Comparison of ENCODE assay signal across 8 cellular contexts in genomic region chr16:15642557-15643452, GRCh38. TPM values are rescaled to one million over a fixed set of nuclear protein-coding genes. Genes with fewer than 3 reads are reported as not detected.
A peak's percentile ranks its signal among the peaks of the same experiment; 100 is the strongest.
DNase-seq lines count a peak whose midpoint lies in the region; ATAC-seq and TF ChIP-seq lines count a peak whose summit lies in the region.

Gene MARF1 (minus strand): TSS chr16:15643154. CDS start chr16:15639233, 3,921 bp downstream.

- H2AFZ ChIP-seq in KMS-11 (ENCODE audit: low read depth), result peak within 1 kb of the TSS; percentile 70

- no peaks in the 10 kb centered on the region for H3K27me3 Mint-ChIP-seq in activated T-cell treated with anti-CD3 and anti-CD28 coated beads, Interleukin-2, amount 50 U/mL, for 4 hours (ENCODE audit: low read depth)

- H3K27me3 ChIP-seq in KMS-11 (ENCODE audit: insufficient read depth, low read depth), result no peaks in the 10 kb centered on the region
- H3K27me3 ChIP-seq in Panc1 (ENCODE audit: control insufficient read depth, insufficient read depth, low read length), result no peaks in the 10 kb centered on the region
- H3K27me3 ChIP-seq in esophagus (ENCODE audit: control insufficient read depth in 1 of 2, insufficient read depth in 2 of 2, low read length in 2 of 2), result no peaks in the 10 kb centered on the region
- no peaks in the 10 kb centered on the region for H3K27me3 ChIP-seq in muscle layer of duodenum (ENCODE audit: low read depth, low read length)

- intact Hi-C loops in Panc1 (cut with micrococcal nuclease; ENCODE audit: unreplicated experiment), result loop anchor here (5.0 kb wide), 1 partner anchor 51 kb away; no protein-coding TSS in a partner anchor

- H3K36me3 ChIP-seq in KMS-11 (ENCODE audit: insufficient read depth), result no peaks in the 10 kb centered on the region
- peaks cover 3% of the 10 kb centered on the region; the same call in 1 of the 2 replicates for H3K36me3 ChIP-seq in Panc1 (ENCODE audit: control insufficient read depth, insufficient read depth, low read length)
- peaks cover 3 to 4% of the 10 kb centered on the region in 2 donors for H3K36me3 ChIP-seq in esophagus (ENCODE audit: control insufficient read depth in 2 of 2, insufficient read depth in 2 of 2, low read length in 1 of 2)
- H3K36me3 ChIP-seq in muscle layer of duodenum (ENCODE audit: control insufficient read depth in 1 of 2, insufficient read depth in 2 of 2, low read length in 2 of 2), result peaks cover 7 to 15% of the 10 kb centered on the region in 2 donors

- H3K9me3 Mint-ChIP-seq in activated T-cell treated with anti-CD3 and anti-CD28 coated beads, Interleukin-2, amount 50 U/mL, for 4 hours, result no peaks in the 10 kb centered on the region

- H4K20me1 ChIP-seq in KMS-11 (ENCODE audit: insufficient read depth), result no peaks in the 10 kb centered on the region

- POLR2A ChIA-PET in Panc1 (lab: Charles Lee), result interaction anchor here (0.6 to 1.0 kb wide), 8 partner anchors 18 to 568 kb away, joined by 4 to 22 read pairs (median 5); no protein-coding TSS in a partner anchor

- no TSS peak for BruUV-seq in Panc1 (replicated peaks; lab: Mats Ljungman, UMichigan)

- no peaks in the 10 kb centered on the region for H3K9me3 ChIP-seq in Panc1 (ENCODE audit: control insufficient read depth, insufficient read depth, low read depth, low read length)
- H3K9me3 ChIP-seq in esophagus (ENCODE audit: control insufficient read depth in 2 of 2, insufficient read depth in 1 of 2, low read depth in 1 of 2, low read length in 1 of 2), result no peaks in the 10 kb centered on the region
- no peaks in the 10 kb centered on the region for H3K9me3 ChIP-seq in muscle layer of duodenum (ENCODE audit: control insufficient read depth in 1 of 2, low read length in 2 of 2)

- H3K9ac ChIP-seq in KMS-11, result peak within 1 kb of the TSS; percentile 85

- no peak within 1 kb of the TSS for H3K4me3 ChIP-seq in KMS-11 (IDR thresholded peaks at IDR 0.05; ENCODE audit: insufficient read depth, low read depth, low read length)
- H3K4me3 ChIP-seq in Panc1 (ENCODE audit: low read depth in 2 of 2, low read length in 2 of 2), result peak within 1 kb of the TSS; percentile 68 to 82
- H3K4me3 ChIP-seq in esophagus (ENCODE audit: low read depth in 1 of 2, low read length in 2 of 2), result peak within 1 kb of the TSS; percentile 89 to 98
- H3K4me3 ChIP-seq in muscle layer of duodenum (ENCODE audit: low read depth in 1 of 2, low read length in 2 of 2), result peak within 1 kb of the TSS; percentile 90 to 97

- 1% methylated on average over 44 to 63 of the region's 63 CpGs for WGBS in esophagus, 2 donors

- ATAC-seq in GM21737 (IDR thresholded peaks at IDR 0.05; ENCODE audit: unreplicated experiment) (peak; percentile 61), Panc1 (peak; percentile 84)
- peak; percentile 75 to 76 for ATAC-seq in activated T-cell treated with anti-CD3 and anti-CD28 coated beads, Interleukin-2, amount 50 U/mL, for 4 hours

- in situ Hi-C loops in Panc1 (cut with HindIII; ENCODE audit: low pct_unique_long_range_greater_than_20kb, low sequenced_read_pairs), result no loop called here

- CTCF ChIA-PET in Panc1 (lab: Charles Lee), result interaction anchor here (0.6 to 1.0 kb wide), 4 partner anchors 18 to 148 kb away, joined by 3 to 5 read pairs (median 4); no protein-coding TSS in a partner anchor

- H3K4me1 Mint-ChIP-seq in activated T-cell treated with anti-CD3 and anti-CD28 coated beads, Interleukin-2, amount 50 U/mL, for 4 hours (ENCODE audit: low read depth), result peaks cover 52% of the 10 kb centered on the region

- H3K79me2 ChIP-seq in KMS-11 (ENCODE audit: insufficient read depth, low read depth), result peaks cover 18% of the 10 kb centered on the region; the same call in 1 of the 2 replicates

- H3K4me3 Mint-ChIP-seq in activated T-cell treated with anti-CD3 and anti-CD28 coated beads, Interleukin-2, amount 50 U/mL, for 4 hours, result peak within 1 kb of the TSS; percentile 89

- H3K36me3 Mint-ChIP-seq in activated T-cell treated with anti-CD3 and anti-CD28 coated beads, Interleukin-2, amount 50 U/mL, for 4 hours (ENCODE audit: insufficient read depth), result peaks cover 9% of the 10 kb centered on the region

- DNase-seq in DMS53 treated with DMSO at 0.1 percent for 48 hours (lab: John Stamatoyannopoulos, UW; ENCODE audit: unreplicated experiment) (peak; percentile 67), Panc1 (ENCODE audit: low read depth, low spot score) (no peak)
- peak; percentile 100 for DNase-seq in activated T-cell treated with anti-CD3 and anti-CD28 coated beads, Interleukin-2, amount 50 U/mL, for 4 hours
- peak; percentile 99 for DNase-seq in stimulated activated CD8-positive, alpha-beta memory T cell treated with anti-CD3 and anti-CD28 coated beads, Interleukin-7, amount 100 ng/mL, for 24 hours (ENCODE audit: low read depth)

- peak within 1 kb of the TSS; percentile 89 for H3K4me2 ChIP-seq in KMS-11

- TF ChIP-seq CTCF in KMS-11 (conservative IDR thresholded peaks at IDR 0.05; ENCODE audit: low read depth, low read length) (peak; percentile 32), Panc1 (IDR thresholded peaks at IDR 0.05) (peak; percentile 29)

- peak within 1 kb of the TSS; percentile 92 for H3K27ac ChIP-seq in KMS-11
- H3K27ac ChIP-seq in Panc1 (ENCODE audit: low read length), result peak within 1 kb of the TSS; percentile 99
- peak within 1 kb of the TSS; percentile 98 to 100 for H3K27ac ChIP-seq in esophagus (ENCODE audit: low read depth in 2 of 2, low read length in 1 of 2)
- H3K27ac ChIP-seq in muscle layer of duodenum (ENCODE audit: low read length), result peak within 1 kb of the TSS; percentile 99

- H3K4me1 ChIP-seq in KMS-11 (ENCODE audit: low read depth, poor library complexity, severe bottlenecking) (peaks cover 26% of the 10 kb centered on the region), Panc1 (ENCODE audit: control insufficient read depth, insufficient read depth, low read length) (peaks cover 46% of the 10 kb centered on the region), esophagus (ENCODE audit: control insufficient read depth in 2 of 2, insufficient read depth in 2 of 2, low read length in 1 of 2) (no peaks in the 10 kb centered on the region), muscle layer of duodenum (ENCODE audit: control insufficient read depth in 1 of 2, insufficient read depth in 2 of 2, low read length in 2 of 2) (peaks cover 7 to 28% of the 10 kb centered on the region in 2 donors)

RNA-seq across cellular contexts. Expression of gene MARF1, which starts in this region (rescaled TPM):
- 51.5 TPM for total RNA-seq in Panc1 (2021; ENCODE audit: unreplicated experiment)
- 23.5 TPM for polyA plus RNA-seq in Panc1 (2012; ENCODE audit: insufficient read length)
- total RNA-seq in activated T-cell treated with anti-CD3 and anti-CD28 coated beads, Interleukin-2, amount 50 U/mL, for 4 hours, result 10 to 100 TPM; 24.3 to 35.0 (median 34.1) TPM
- polyA plus RNA-seq in esophagus, result 10 to 100 TPM in 1 of 2 donors, 1 to 10 TPM in 1; 9.9 to 10.3 TPM
